In genomic region chr16:30567160-30567990, GRCh38 we compare ENCODE assay signal across 9 cellular contexts. TPM values are rescaled to one million over a fixed set of nuclear protein-coding genes. Genes with fewer than 3 reads are reported as not detected.
DNase-seq lines count a peak whose midpoint lies in the region; FAIRE-seq and TF ChIP-seq lines count a peak whose summit lies in the region.
"Had no signal": no experiment of that assay in that cellular context is flagged by ENCODE, and none has a peak within 500 bp of the region (broad histone marks: within the 10 kb centered on the region; RNA-seq: fewer than 3 reads in every experiment).

No MANE protein-coding gene starts in this region.

- TF ChIP-seq CTCF in keratinocyte (optimal IDR thresholded peaks at IDR 0.05 in 1 of 3, IDR thresholded peaks at IDR 0.05 in 1 of 3, conservative IDR thresholded peaks at IDR 0.05 in 1 of 3; ENCODE audit: extremely low read depth in 1 of 3, insufficient read depth in 2 of 3, low read length in 3 of 3): no peak

- no peaks in the 10 kb centered on the region for H3K27me3 ChIP-seq in keratinocyte (ENCODE audit: control insufficient read depth, extremely low read depth, insufficient read depth, low read length)

- no peaks in the 10 kb centered on the region for H3K27me3 Mint-ChIP-seq in stimulated activated naive CD8-positive, alpha-beta T cell treated with anti-CD3 and anti-CD28 coated beads, Interleukin-15, Interleukin-2, amounts not matched to agents 100 ng/mL and 50 ng/mL, for 24 hours

- dilution Hi-C loops in keratinocyte (cut with MboI; ENCODE audit: extremely low pct_ligation_motif_present, low sequenced_read_pairs): no loop called here

- FAIRE-seq in keratinocyte (lab: Jason Lieb, UNC): no peak

- peak overlapping the region; percentile 52 for H3K4me2 ChIP-seq in keratinocyte (ENCODE audit: control insufficient read depth, extremely low read depth, insufficient read depth, low read depth, low read length)

- no peaks in the 10 kb centered on the region for H3K9me3 ChIP-seq in keratinocyte (ENCODE audit: control insufficient read depth, low read depth, low read length)

- no peak overlapping the region for H3K4me3 ChIP-seq in keratinocyte (ENCODE audit: control insufficient read depth in 2 of 3, extremely low read depth in 1 of 3, insufficient read depth in 2 of 3, low read depth in 1 of 3, low read length in 3 of 3)

- peak overlapping the region; percentile 74 for H3K4me3 Mint-ChIP-seq in stimulated activated naive CD8-positive, alpha-beta T cell treated with anti-CD3 and anti-CD28 coated beads, Interleukin-15, Interleukin-2, amounts not matched to agents 100 ng/mL and 50 ng/mL, for 24 hours

- no peak overlapping the region for H2AFZ ChIP-seq in keratinocyte (ENCODE audit: control insufficient read depth, low read length)

- H3K27ac Mint-ChIP-seq in stimulated activated naive CD8-positive, alpha-beta T cell treated with anti-CD3 and anti-CD28 coated beads, Interleukin-15, Interleukin-2, amounts not matched to agents 100 ng/mL and 50 ng/mL, for 24 hours: peak overlapping the region; percentile 91

- peaks cover 48% of the 10 kb centered on the region for H3K4me1 Mint-ChIP-seq in stimulated activated naive CD8-positive, alpha-beta T cell treated with anti-CD3 and anti-CD28 coated beads, Interleukin-15, Interleukin-2, amounts not matched to agents 100 ng/mL and 50 ng/mL, for 24 hours (ENCODE audit: low read depth)

- H3K79me2 ChIP-seq in keratinocyte (ENCODE audit: control insufficient read depth, insufficient read depth, low read length): no peaks in the 10 kb centered on the region

- TF ChIP-seq POLR2A in erythroblast (IDR thresholded peaks at IDR 0.05; ENCODE audit: low read length): no peak

- H3K27ac ChIP-seq in keratinocyte (ENCODE audit: control insufficient read depth, insufficient read depth, low read length): peak overlapping the region; percentile 91
- H3K27ac ChIP-seq: 22Rv1 had no signal

- H3K9me3 Mint-ChIP-seq in stimulated activated naive CD8-positive, alpha-beta T cell treated with anti-CD3 and anti-CD28 coated beads, Interleukin-15, Interleukin-2, amounts not matched to agents 100 ng/mL and 50 ng/mL, for 24 hours: no peaks in the 10 kb centered on the region

- H4K20me1 ChIP-seq in keratinocyte (ENCODE audit: control insufficient read depth, extremely low read depth, insufficient read depth, low read length): no peaks in the 10 kb centered on the region

- DNase-seq in DMS53 (lab: John Stamatoyannopoulos, UW): peak; percentile 6
- no peak for DNase-seq in DMS53 treated with DMSO at 0.1 percent for 48 hours (lab: John Stamatoyannopoulos, UW; ENCODE audit: unreplicated experiment)
- DNase-seq in activated T-cell treated with anti-CD3 and anti-CD28 coated beads for 4 hours: peak; percentile 53
- no peak for DNase-seq in keratinocyte (ENCODE audit: low read depth, low spot score)
- DNase-seq in NOMO-1 (lab: John Stamatoyannopoulos, UW; ENCODE audit: unreplicated experiment in 2 of 2): no peak
- no peak for DNase-seq in erythroblast (lab: John Stamatoyannopoulos, UW)
- DNase-seq in iPS-NIHi7 (ENCODE audit: extremely low spot score): no peak

- H3K4me1 ChIP-seq in keratinocyte (ENCODE audit: control insufficient read depth, extremely low read depth, insufficient read depth, low read length): peaks cover 24% of the 10 kb centered on the region

- H3K9ac ChIP-seq in keratinocyte (ENCODE audit: control insufficient read depth, extremely low read depth, insufficient read depth, low read length): peak overlapping the region; percentile 67

- H3K36me3 ChIP-seq in keratinocyte (ENCODE audit: control insufficient read depth in 2 of 2, extremely low read depth in 1 of 2, insufficient read depth in 2 of 2, low read length in 2 of 2): no peaks in the 10 kb centered on the region

- no peaks in the 10 kb centered on the region for H3K36me3 Mint-ChIP-seq in stimulated activated naive CD8-positive, alpha-beta T cell treated with anti-CD3 and anti-CD28 coated beads, Interleukin-15, Interleukin-2, amounts not matched to agents 100 ng/mL and 50 ng/mL, for 24 hours (ENCODE audit: low read depth)

- H3K9me1 ChIP-seq in keratinocyte (ENCODE audit: control insufficient read depth, extremely low read depth, insufficient read depth, low read length): no peaks in the 10 kb centered on the region

RNA-seq across cellular contexts. Expression of gene ZNF688, which starts 4.1 kb away (rescaled TPM):
- polyA plus RNA-seq in keratinocyte: 3.8 to 4.9 TPM (median 4.3 TPM) in 3 replicates
- 4.8 TPM for polyA plus RNA-seq in keratinocyte (2011; ENCODE audit: low read depth)
- polyA plus RNA-seq in keratinocyte (2011; cell fraction: cytosol; rRNA removed): 1.9 and 5.0 TPM in 2 replicates
- polyA plus RNA-seq in keratinocyte (2011; cell fraction: nucleus; rRNA removed): 8.3 and 8.5 TPM in 2 replicates
- 6.4 TPM in 2 replicates for polyA plus RNA-seq in keratinocyte (2012; ENCODE audit: low replicate concordance)
- polyA minus RNA-seq in keratinocyte: 0.35 to 2.5 TPM (median 1.4 TPM) in 3 replicates
- 3.1 TPM for polyA minus RNA-seq in keratinocyte (2011; cell fraction: cytosol; rRNA and poly(A)+ RNA removed)
- polyA minus RNA-seq in keratinocyte (2011; cell fraction: nucleus; rRNA and poly(A)+ RNA removed): 2.6 and 3.1 TPM in 2 replicates

RNA-seq across cellular contexts. Expression of gene ZNF764, which starts 9.2 kb away (rescaled TPM):
- 1.6 to 2.3 TPM (median 1.6 TPM) in 3 replicates for polyA plus RNA-seq in keratinocyte
- polyA plus RNA-seq in keratinocyte (2011; ENCODE audit: low read depth): 0.31 TPM
- 1.3 and 1.5 TPM in 2 replicates for polyA plus RNA-seq in keratinocyte (2011; cell fraction: cytosol; rRNA removed)
- 2.9 and 4.0 TPM in 2 replicates for polyA plus RNA-seq in keratinocyte (2011; cell fraction: nucleus; rRNA removed)
- 1.7 and 2.8 TPM in 2 replicates for polyA plus RNA-seq in keratinocyte (2012; ENCODE audit: low replicate concordance)
- polyA minus RNA-seq in keratinocyte: 0.86 to 1.3 TPM (median 1.2 TPM) in 3 replicates
- 3.3 TPM for polyA minus RNA-seq in keratinocyte (2011; cell fraction: cytosol; rRNA and poly(A)+ RNA removed)
- 3.0 and 3.3 TPM in 2 replicates for polyA minus RNA-seq in keratinocyte (2011; cell fraction: nucleus; rRNA and poly(A)+ RNA removed)

RNA-seq across cellular contexts. Expression of gene ZNF785, which starts 18.1 kb away (rescaled TPM):
- 3.4 to 4.6 TPM (median 4.1 TPM) in 3 replicates for polyA plus RNA-seq in keratinocyte
- polyA plus RNA-seq in keratinocyte (2011; ENCODE audit: low read depth): 2.4 TPM
- polyA plus RNA-seq in keratinocyte (2011; cell fraction: cytosol; rRNA removed): 1.6 and 2.4 TPM in 2 replicates
- 12.7 and 13.0 TPM in 2 replicates for polyA plus RNA-seq in keratinocyte (2011; cell fraction: nucleus; rRNA removed)
- 4.0 and 5.0 TPM in 2 replicates for polyA plus RNA-seq in keratinocyte (2012; ENCODE audit: low replicate concordance)
- 2.4 to 5.2 TPM (median 3.0 TPM) in 3 replicates for polyA minus RNA-seq in keratinocyte
- polyA minus RNA-seq in keratinocyte (2011; cell fraction: cytosol; rRNA and poly(A)+ RNA removed): 4.8 TPM
- 3.8 and 5.4 TPM in 2 replicates for polyA minus RNA-seq in keratinocyte (2011; cell fraction: nucleus; rRNA and poly(A)+ RNA removed)

RNA-seq across cellular contexts. Expression of gene ZNF747, which starts 32.7 kb away (rescaled TPM):
- 2.2 to 4.3 TPM (median 2.7 TPM) in 3 replicates for polyA plus RNA-seq in keratinocyte
- polyA plus RNA-seq in keratinocyte (2011; ENCODE audit: low read depth): 0.42 TPM
- 3.3 and 3.4 TPM in 2 replicates for polyA plus RNA-seq in keratinocyte (2011; cell fraction: cytosol; rRNA removed)
- 3.2 and 4.3 TPM in 2 replicates for polyA plus RNA-seq in keratinocyte (2011; cell fraction: nucleus; rRNA removed)
- 1.4 and 2.8 TPM in 2 replicates for polyA plus RNA-seq in keratinocyte (2012; ENCODE audit: low replicate concordance)
- polyA minus RNA-seq in keratinocyte: 1.4 to 2.5 TPM (median 1.8 TPM) in 3 replicates
- 2.9 TPM for polyA minus RNA-seq in keratinocyte (2011; cell fraction: cytosol; rRNA and poly(A)+ RNA removed)
- polyA minus RNA-seq in keratinocyte (2011; cell fraction: nucleus; rRNA and poly(A)+ RNA removed): 1.6 and 2.0 TPM in 2 replicates

RNA-seq across cellular contexts. Expression of gene ZNF768, which starts 41.0 kb away (rescaled TPM):
- 10.9 to 16.6 TPM (median 13.7 TPM) in 3 replicates for polyA plus RNA-seq in keratinocyte
- 4.4 TPM for polyA plus RNA-seq in keratinocyte (2011; ENCODE audit: low read depth)
- 12.5 and 22.1 TPM in 2 replicates for polyA plus RNA-seq in keratinocyte (2011; cell fraction: cytosol; rRNA removed)
- 21.7 and 32.7 TPM in 2 replicates for polyA plus RNA-seq in keratinocyte (2011; cell fraction: nucleus; rRNA removed)
- polyA plus RNA-seq in keratinocyte (2012; ENCODE audit: low replicate concordance): 17.2 and 19.4 TPM in 2 replicates
- polyA minus RNA-seq in keratinocyte: 6.5 to 10.8 TPM (median 9.9 TPM) in 3 replicates
- 26.9 TPM for polyA minus RNA-seq in keratinocyte (2011; cell fraction: cytosol; rRNA and poly(A)+ RNA removed)
- 10.2 and 10.3 TPM in 2 replicates for polyA minus RNA-seq in keratinocyte (2011; cell fraction: nucleus; rRNA and poly(A)+ RNA removed)

Comparison
In these comparisons a context has a peak if more than half of its experiments do, and no peak if none do; other contexts are left out.
1. DNase-seq: peak in DMS53 (single experiment) and activated T-cell treated with anti-CD3 and anti-CD28 coated beads for 4 hours (single experiment); none in DMS53 treated with DMSO at 0.1 percent for 48 hours (single experiment), keratinocyte (single experiment), NOMO-1 (0 of 2), erythroblast (0 of 2) and iPS-NIHi7 (single experiment).